In genomic region chr2:38147333-38148121, GRCh38 we compare ENCODE assay signal across 9 cellular contexts.
DNase-seq lines count a peak whose midpoint lies in the region; ATAC-seq and TF ChIP-seq lines count a peak whose summit lies in the region.
"Had no signal": no experiment of that assay in that cellular context is flagged by ENCODE, and none has a peak within 500 bp of the region (broad histone marks: within the 10 kb centered on the region; RNA-seq: fewer than 3 reads in every experiment).

No MANE protein-coding gene starts in this region.

- CTCF ChIA-PET in IMR-90 (lab: Yijun Ruan, JAX) = no interaction called here
- CTCF ChIA-PET in T-cell (lab: Charles Lee) = no interaction called here

- H3K4me1 ChIP-seq in IMR-90 (ENCODE audit: control insufficient read depth, insufficient read depth, low read length) = peaks cover 12% of the 10 kb centered on the region
- H3K4me1 ChIP-seq in trophoblast cell (ENCODE audit: control insufficient read depth in 1 of 2, insufficient read depth in 2 of 2, low read length in 2 of 2) = peaks cover 7 to 8% of the 10 kb centered on the region in 2 experiments

- TF ChIP-seq CTCF in CD14-positive monocyte (IDR thresholded peaks at IDR 0.05) (no peak), IMR-90 (conservative IDR thresholded peaks at IDR 0.05; ENCODE audit: low read depth, low read length) (no peak)

- peak overlapping the region; percentile 85 for H2BK5ac ChIP-seq in IMR-90 (ENCODE audit: low read depth, low read length, poor library complexity, severe bottlenecking)
- peak overlapping the region; percentile 78 for H2BK5ac ChIP-seq in trophoblast cell (ENCODE audit: low read depth, low read length, poor library complexity)

- H4K91ac ChIP-seq in IMR-90 (ENCODE audit: insufficient read depth, low read depth, low read length) (peak overlapping the region; percentile 88), trophoblast cell (ENCODE audit: low read depth, low read length) (peak overlapping the region; percentile 77)

- H3K14ac ChIP-seq in IMR-90 (replicated peaks; ENCODE audit: low read depth, low read length) = peak overlapping the region; percentile 90
- peak overlapping the region; percentile 48 for H3K14ac ChIP-seq in trophoblast cell (ENCODE audit: low read length)

- no peak overlapping the region for H4K12ac ChIP-seq in trophoblast cell (ENCODE audit: low read depth, low read length)

- ATAC-seq in IMR-90 (ENCODE audit: low read depth) (no peak), T-cell (replicated peaks in 1 of 4) (no peak), GM18907 (IDR thresholded peaks at IDR 0.05; ENCODE audit: unreplicated experiment) (no peak), HG03095 (IDR thresholded peaks at IDR 0.05; ENCODE audit: unreplicated experiment) (no peak)
- no peak for ATAC-seq in activated CD4-positive, CD25-positive, alpha-beta regulatory T cell treated with anti-CD3 and anti-CD28 coated beads, Interleukin-2, amount 50 U/mL, for 24 hours

- peak overlapping the region; percentile 59; the same call in 1 of the 2 replicates for H3K56ac ChIP-seq in IMR-90 (ENCODE audit: extremely low read depth, insufficient read depth, low read length)

- H4K8ac ChIP-seq in IMR-90 (ENCODE audit: low read depth in 2 of 2, low read length in 2 of 2) (peak overlapping the region; percentile 59 to 91), trophoblast cell (ENCODE audit: low read depth, low read length) (peak overlapping the region; percentile 15)

- H3K18ac ChIP-seq in IMR-90 (ENCODE audit: low read depth, low read length) = peak overlapping the region; percentile 92
- H3K18ac ChIP-seq in trophoblast cell (ENCODE audit: low read length) = no peak overlapping the region

- H3K27ac Mint-ChIP-seq in CD14-positive monocyte = peak overlapping the region in 6 of 7 donors; percentile 92 to 99 (median 98)
- H3K27ac Mint-ChIP-seq in T-cell = no peak overlapping the region

- H2AK9ac ChIP-seq in IMR-90 (replicated peaks; ENCODE audit: low read depth, low read length, poor library complexity) = peak overlapping the region; percentile 18

- intact Hi-C loops in CD14-positive monocyte (cut with micrococcal nuclease) = loop anchor here in 1 of 2 donors (2.0 to 5.0 kb wide), 2 partner anchors 19 to 35 kb away; no protein-coding TSS in a partner anchor
- intact Hi-C loops in IMR-90 (cut with micrococcal nuclease) = loop anchor here (2.0 to 10.0 kb wide), 2 partner anchors 27 to 117 kb away; no protein-coding TSS in a partner anchor

- DNase-seq in CD14-positive monocyte (ENCODE audit: low spot score) = no peak
- DNase-seq in IMR-90 = peak; percentile 47
- no peak for DNase-seq in trophoblast cell
- DNase-seq in T-cell = no peak
- DNase-seq: NCI-H1105 had no signal

- H3K79me1 ChIP-seq in IMR-90 (ENCODE audit: low read depth in 1 of 2, low read length in 2 of 2) (no peaks in the 10 kb centered on the region), trophoblast cell (ENCODE audit: low read length) (peaks cover 18% of the 10 kb centered on the region)

- H3K9me3 Mint-ChIP-seq in CD14-positive monocyte = peaks cover 0 to 5% (median 0%) of the 10 kb centered on the region in 7 donors
- H3K9me3 Mint-ChIP-seq in T-cell = peaks cover 0 to 7% (median 0%) of the 10 kb centered on the region in 3 donors

- no peaks in the 10 kb centered on the region for H3K79me2 ChIP-seq in trophoblast cell (ENCODE audit: control insufficient read depth, insufficient read depth, low read length, poor library complexity)

- H2BK20ac ChIP-seq in IMR-90 (ENCODE audit: low read depth, low read length) = peak overlapping the region; percentile 93

- no peaks in the 10 kb centered on the region for H3K27me3 Mint-ChIP-seq in CD14-positive monocyte (ENCODE audit: low read depth in 3 of 3)
- peaks cover 6 to 11% of the 10 kb centered on the region in 2 donors for H3K27me3 Mint-ChIP-seq in T-cell

- no peak overlapping the region for H3K4me3 ChIP-seq in IMR-90 (ENCODE audit: insufficient read depth, low read depth, low read length)
- H3K4me3 ChIP-seq in trophoblast cell (ENCODE audit: low read depth, low read length) = no peak overlapping the region

- peak overlapping the region; percentile 65 for H3K23ac ChIP-seq in IMR-90 (ENCODE audit: low read depth, low read length)
- no peak overlapping the region for H3K23ac ChIP-seq in trophoblast cell (ENCODE audit: low read length)

- H3K36me3 ChIP-seq in IMR-90 (ENCODE audit: control insufficient read depth, insufficient read depth, low read length) = no peaks in the 10 kb centered on the region
- no peaks in the 10 kb centered on the region for H3K36me3 ChIP-seq in trophoblast cell (ENCODE audit: control insufficient read depth in 1 of 2, insufficient read depth in 2 of 2, low read length in 2 of 2)

- peak overlapping the region; percentile 78 for H4K5ac ChIP-seq in IMR-90 (ENCODE audit: low read depth, low read length)

- H2BK15ac ChIP-seq in IMR-90 (ENCODE audit: low read depth, low read length) = peak overlapping the region; percentile 43

- WGBS in IMR-90 (ENCODE audit: extremely low coverage in 2 of 2, insufficient read length in 1 of 2), 2 experiments = 100% methylated on average over 2 of the region's 8 CpGs; no CpG with 5 or more reads in 1 of the 2 experiments
- no CpG with 5 or more reads among the region's 8 CpGs for WGBS in trophoblast cell (ENCODE audit: extremely low coverage, insufficient coverage, insufficient read length)

- H3K4ac ChIP-seq in IMR-90 (ENCODE audit: low read depth, low read length) = peak overlapping the region; percentile 95
- no peak overlapping the region for H3K4ac ChIP-seq in trophoblast cell (ENCODE audit: low read depth, low read length)

- BruUV-seq in IMR-90 (replicated peaks; lab: Mats Ljungman, UMichigan) = no TSS peak

- in situ Hi-C loops in IMR-90 (cut with MboI; ENCODE audit: low sequenced_read_pairs) = no loop called here

- H3K36me3 Mint-ChIP-seq in CD14-positive monocyte (peaks cover 8 to 20% of the 10 kb centered on the region in 2 donors), T-cell (no peaks in the 10 kb centered on the region)

- H2AK5ac ChIP-seq in IMR-90 (ENCODE audit: low read depth, low read length) (peak overlapping the region; percentile 77), trophoblast cell (ENCODE audit: low read length) (no peak overlapping the region)

- dilution Hi-C loops in IMR-90 (cut with HindIII; ENCODE audit: low sequenced_read_pairs, unreplicated experiment) = no loop called here

- TF ChIP-seq POLR2A in IMR-90 (IDR thresholded peaks at IDR 0.05; ENCODE audit: low read depth, low read length) = no peak

- H3K9ac ChIP-seq in IMR-90 (ENCODE audit: low read depth, low read length) (peak overlapping the region; percentile 5; the same call in 1 of the 2 replicates), trophoblast cell (ENCODE audit: low read length) (no peak overlapping the region)

- H3K27me3 ChIP-seq in IMR-90 (ENCODE audit: control insufficient read depth, insufficient read depth, low read length) (0 out of 2 replicates have a peak, but pooled peaks cover 2% of the 10 kb centered on the region), trophoblast cell (ENCODE audit: insufficient read depth, low read length) (no peaks in the 10 kb centered on the region)

- no peak for TF ChIP-seq RAD21 in IMR-90 (IDR thresholded peaks at IDR 0.05; ENCODE audit: low read length)

- H3K9me1 ChIP-seq in IMR-90 (ENCODE audit: insufficient read depth, low read length) = peaks cover 6% of the 10 kb centered on the region; the same call in 1 of the 2 replicates

- H2BK12ac ChIP-seq in trophoblast cell (ENCODE audit: low read length) = peak overlapping the region; percentile 70

- H2BK120ac ChIP-seq in IMR-90 (ENCODE audit: low read depth, low read length) = peak overlapping the region; percentile 95
- peak overlapping the region; percentile 91 for H2BK120ac ChIP-seq in trophoblast cell (ENCODE audit: insufficient read depth, low read length, poor library complexity)

- H4K20me1 ChIP-seq in IMR-90 (ENCODE audit: insufficient read depth, low read length) = no peaks in the 10 kb centered on the region

- H3K27ac ChIP-seq in IMR-90 (ENCODE audit: insufficient read depth, low read length) = peak overlapping the region; percentile 95
- H3K27ac ChIP-seq in cingulate gyrus (ENCODE audit: low read depth, low read length) = peak overlapping the region; percentile 56
- peak overlapping the region; percentile 98 for H3K27ac ChIP-seq in trophoblast cell (ENCODE audit: low read depth, low read length)

- peak overlapping the region; percentile 28; the same call in 1 of the 2 replicates for H3K4me2 ChIP-seq in IMR-90 (ENCODE audit: low read depth, low read length)
- H3K4me2 ChIP-seq in trophoblast cell (ENCODE audit: low read length) = peak overlapping the region; percentile 63

- H3K9me3 ChIP-seq in IMR-90 (ENCODE audit: control insufficient read depth, insufficient read depth, low read length) (no peaks in the 10 kb centered on the region), trophoblast cell (ENCODE audit: insufficient read depth, low read depth, low read length) (no peaks in the 10 kb centered on the region)

- POLR2A ChIA-PET in IMR-90 (lab: Charles Lee; ENCODE audit: unreplicated experiment) (no interaction called here), T-cell (lab: Charles Lee) (no interaction called here)

- H3K4me1 Mint-ChIP-seq in CD14-positive monocyte = peaks cover 53% of the 10 kb centered on the region
- H3K4me1 Mint-ChIP-seq in T-cell = no peaks in the 10 kb centered on the region

- H2AFZ ChIP-seq in IMR-90 (replicated peaks; ENCODE audit: low read length, poor library complexity) (peak overlapping the region; percentile 75), trophoblast cell (ENCODE audit: insufficient read depth, low read length, poor library complexity) (no peak overlapping the region)

- H3K4me3 Mint-ChIP-seq in CD14-positive monocyte (no peak overlapping the region), T-cell (no peak overlapping the region)

TF ChIP-seq in IMR-90, 13 proteins besides CTCF, POLR2A, EP300 and RAD21 (continues in another document):
- TF ChIP-seq BHLHE40 (IDR thresholded peaks at IDR 0.05; ENCODE audit: low read depth, low read length) = no peak
- TF ChIP-seq NFE2L2 (IDR thresholded peaks at IDR 0.05; ENCODE audit: low read depth, low read length) = no peak
- TF ChIP-seq, protein P1, sequence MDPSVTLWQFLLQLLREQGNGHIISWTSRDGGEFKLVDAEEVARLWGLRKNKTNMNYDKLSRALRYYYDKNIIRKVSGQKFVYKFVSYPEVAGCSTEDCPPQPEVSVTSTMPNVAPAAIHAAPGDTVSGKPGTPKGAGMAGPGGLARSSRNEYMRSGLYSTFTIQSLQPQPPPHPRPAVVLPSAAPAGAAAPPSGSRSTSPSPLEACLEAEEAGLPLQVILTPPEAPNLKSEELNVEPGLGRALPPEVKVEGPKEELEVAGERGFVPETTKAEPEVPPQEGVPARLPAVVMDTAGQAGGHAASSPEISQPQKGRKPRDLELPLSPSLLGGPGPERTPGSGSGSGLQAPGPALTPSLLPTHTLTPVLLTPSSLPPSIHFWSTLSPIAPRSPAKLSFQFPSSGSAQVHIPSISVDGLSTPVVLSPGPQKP (IDR thresholded peaks at IDR 0.05; ENCODE audit: borderline replicate concordance, low read depth, low read length) = no peak
- no peak for TF ChIP-seq MAZ (IDR thresholded peaks at IDR 0.05; ENCODE audit: borderline replicate concordance, low read depth, low read length)

Comparison
In these comparisons a context has a peak if more than half of its experiments do, and no peak if none do; other contexts are left out.
1. H3K27ac Mint-ChIP-seq: peak in CD14-positive monocyte (6 of 7); none in T-cell (0 of 2).
2. Peak in every context shown above with its lines, with median percentiles within 50 percentile points of each other: H3K27ac ChIP-seq.